ENCODE assay signal across 8 cellular contexts in the genomic region with DNA sequence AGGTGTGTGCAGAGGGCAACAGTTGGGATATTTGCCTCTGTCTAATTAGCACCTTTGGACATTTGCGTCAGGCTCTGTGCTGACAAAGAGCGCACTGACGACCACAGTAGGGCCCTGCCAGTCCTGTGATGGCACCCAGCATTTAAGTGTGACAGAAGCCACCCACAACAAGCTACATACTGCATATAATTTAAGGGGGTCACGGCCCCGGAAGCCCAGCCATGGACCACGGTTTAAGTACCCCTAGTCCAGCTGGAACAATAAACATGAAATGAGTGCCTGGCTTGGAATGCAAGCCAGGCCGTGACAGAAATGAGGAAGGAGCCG. TPM values are rescaled to one million over a fixed set of nuclear protein-coding genes. Genes with fewer than 3 reads are reported as not detected.
DNase-seq lines count a peak whose midpoint lies in the region; ATAC-seq, FAIRE-seq and TF ChIP-seq lines count a peak whose summit lies in the region.

No MANE protein-coding gene starts in this region.

- TF ChIP-seq CTCF in A549 (IDR thresholded peaks at IDR 0.05) = no peak
- TF ChIP-seq CTCF in mesothelial cell of epicardium (IDR thresholded peaks at IDR 0.05; ENCODE audit: unreplicated experiment) = no peak
- TF ChIP-seq CTCF in uterus (IDR thresholded peaks at IDR 0.05) = no peak
- TF ChIP-seq CTCF in D721Med (IDR thresholded peaks at IDR 0.05; ENCODE audit: insufficient read depth, missing control alignments) = no peak

- H3K4me3 ChIP-seq in A549 (peak overlapping the region; percentile 82), Karpas-422 (ENCODE audit: low read length) (peak overlapping the region; percentile 82), uterus (peak overlapping the region; percentile 70)

- no peaks in the 10 kb centered on the region for H3K9me2 ChIP-seq in Karpas-422 (replicated peaks; ENCODE audit: insufficient read depth, low read length)

- H3K4me1 ChIP-seq in A549 (peaks cover 11% of the 10 kb centered on the region; the same call in 1 of the 3 replicates), Karpas-422 (ENCODE audit: low read length) (peaks cover 11% of the 10 kb centered on the region), uterus (peaks cover 0 to 8% of the 10 kb centered on the region in 2 donors)

- H4K20me1 ChIP-seq in Karpas-422 (ENCODE audit: insufficient read depth, low read depth, low read length) = no peaks in the 10 kb centered on the region

- H3K9ac ChIP-seq in Karpas-422 (ENCODE audit: low read length) = peak overlapping the region; percentile 85

- H3K79me2 ChIP-seq in Karpas-422 (ENCODE audit: low read length) = no peaks in the 10 kb centered on the region

- TF ChIP-seq POLR2A in A549 (IDR thresholded peaks at IDR 0.05; ENCODE audit: low read length) (no peak), uterus (IDR thresholded peaks at IDR 0.05) (no peak)

- POLR2A ChIA-PET in A549 (lab: Yijun Ruan, JAX) = interaction anchor here (0.7 to 2.1 kb wide), 3 partner anchors 16 to 187 kb away, joined by 3 to 13 read pairs (median 4); no protein-coding TSS in a partner anchor

- H3K4me1 Mint-ChIP-seq in central memory CD8-positive, alpha-beta T cell = peaks cover 25% of the 10 kb centered on the region
- peaks cover 13% of the 10 kb centered on the region for H3K4me1 Mint-ChIP-seq in mesothelial cell of epicardium

- peaks cover 45% of the 10 kb centered on the region for H3K27me3 Mint-ChIP-seq in central memory CD8-positive, alpha-beta T cell
- H3K27me3 Mint-ChIP-seq in mesothelial cell of epicardium (ENCODE audit: low read depth) = peaks cover 38% of the 10 kb centered on the region

- H3K27me3 ChIP-seq in Karpas-422 (ENCODE audit: low read length) (no peaks in the 10 kb centered on the region), uterus (no peaks in the 10 kb centered on the region)

- intact Hi-C loops in uterus (cut with DNase I; ENCODE audit: low total_unique reads) = no loop called here

- CTCF ChIA-PET in A549 (lab: Yijun Ruan, JAX) = interaction anchor here (1.6 to 9.4 kb wide), 3 partner anchors 13 to 177 kb away, joined by 4 to 59 read pairs (median 23); no protein-coding TSS in a partner anchor

- peak overlapping the region; percentile 89 for H3K4me3 Mint-ChIP-seq in central memory CD8-positive, alpha-beta T cell
- H3K4me3 Mint-ChIP-seq in mesothelial cell of epicardium = peak overlapping the region; percentile 96

- peaks cover 9% of the 10 kb centered on the region for H3K36me3 Mint-ChIP-seq in central memory CD8-positive, alpha-beta T cell (ENCODE audit: insufficient read depth)
- H3K36me3 Mint-ChIP-seq in mesothelial cell of epicardium = no peaks in the 10 kb centered on the region

- WGBS in A549 (ENCODE audit: missing lambda C conversion rate) = 24% methylated on average over 8 of the region's 8 CpGs

- H3K27ac ChIP-seq in A549 = peak overlapping the region; percentile 86 to 96
- peak overlapping the region; percentile 65; the same call in 1 of the 2 replicates for H3K27ac ChIP-seq in Karpas-422 (ENCODE audit: low read length)
- H3K27ac ChIP-seq in uterus = peak overlapping the region; percentile 96 to 97

- H3K4me2 ChIP-seq in A549 (peak overlapping the region; percentile 81), Karpas-422 (ENCODE audit: low read depth, low read length, poor library complexity, severe bottlenecking) (peak overlapping the region; percentile 81)

- TF ChIP-seq RAD21 in A549 (conservative IDR thresholded peaks at IDR 0.05 in 1 of 2, IDR thresholded peaks at IDR 0.05 in 1 of 2) = no peak

- peak overlapping the region; percentile 99 for H3K27ac Mint-ChIP-seq in central memory CD8-positive, alpha-beta T cell (ENCODE audit: low read depth)
- H3K27ac Mint-ChIP-seq in mesothelial cell of epicardium = peak overlapping the region; percentile 100

- TF ChIP-seq EP300 in A549 (IDR thresholded peaks at IDR 0.05) = no peak

- no peaks in the 10 kb centered on the region for H3K9me3 Mint-ChIP-seq in central memory CD8-positive, alpha-beta T cell
- no peaks in the 10 kb centered on the region for H3K9me3 Mint-ChIP-seq in mesothelial cell of epicardium

- FAIRE-seq in A549 (lab: Jason Lieb, UNC) (no peak), D721Med (lab: Jason Lieb, UNC) (no peak)

- H2AFZ ChIP-seq in Karpas-422 (ENCODE audit: low read length) = peak overlapping the region; percentile 16; the same call in 1 of the 2 replicates

- H3K9me3 ChIP-seq in A549 (no peaks in the 10 kb centered on the region), Karpas-422 (ENCODE audit: low read length) (no peaks in the 10 kb centered on the region), uterus (no peaks in the 10 kb centered on the region)

- ATAC-seq in A549 (peak; percentile 17 to 26; a peak in 5 of 6 replicates), GM19397 (IDR thresholded peaks at IDR 0.05; ENCODE audit: unreplicated experiment) (peak; percentile 4)
- peak; percentile 22 for ATAC-seq in central memory CD8-positive, alpha-beta T cell (replicated peaks; ENCODE audit: extremely low read depth, poor library complexity, severe bottlenecking)

- no peak for DNase-seq in A549 (ENCODE audit: low read depth in 1 of 2, low spot score in 1 of 2)
- DNase-seq in Karpas-422 = no peak
- DNase-seq in central memory CD8-positive, alpha-beta T cell (ENCODE audit: low spot score in 2 of 2) = no peak
- DNase-seq in mesothelial cell of epicardium (ENCODE audit: low spot score in 2 of 2, unreplicated experiment in 2 of 2) = no peak
- DNase-seq in uterus = no peak
- no peak for DNase-seq in midbrain (lab: John Stamatoyannopoulos, UW)
- DNase-seq in D721Med (ENCODE audit: insufficient read length, low spot score) = no peak

- H3K36me3 ChIP-seq in Karpas-422 (ENCODE audit: insufficient read depth, low read length) (no peaks in the 10 kb centered on the region), uterus (no peaks in the 10 kb centered on the region)

TF ChIP-seq in A549, 52 proteins besides CTCF, POLR2A, EP300 and RAD21:
- peak; percentile 97 for TF ChIP-seq PHF8 (IDR thresholded peaks at IDR 0.05; ENCODE audit: borderline replicate concordance, low read depth)
- TF ChIP-seq MYC (IDR thresholded peaks at IDR 0.05; ENCODE audit: borderline replicate concordance, low read length) = no peak

RNA-seq across cellular contexts. Expression of gene DYNC1H1, which starts 16.8 kb away (rescaled TPM):
- polyA plus RNA-seq in A549 (2011; rRNA removed) (187 and 379 TPM in 2 replicates), A549 (2017; fragmentation: RNase III; extraction: RNeasy Plus Mini Kit Qiagen cat#74134 plus additional on column Dnase treatment) (154 to 197 TPM (median 177 TPM) in 3 replicates)
- 156 and 163 TPM in 2 replicates for polyA plus RNA-seq in A549 (2012; cell fraction: cytosol; rRNA removed)
- 1,193 and 1,318 TPM in 2 replicates for polyA plus RNA-seq in A549 (2012; cell fraction: nucleus; rRNA removed)
- polyA minus RNA-seq in A549 (2011; rRNA and poly(A)+ RNA removed) = 837 and 1,039 TPM in 2 replicates
- 240 and 340 TPM in 2 replicates for total RNA-seq in Karpas-422 (2014; rRNA removed; shearing (Covaris generic); ENCODE audit: low replicate concordance)
- total RNA-seq in mesothelial cell of epicardium (460 to 515 TPM (median 465 TPM) in 3 replicates), uterus (100 to 1,000 TPM; 251 to 634 (median 479) TPM)
